13 cellular contexts compared by ENCODE assay signal in the genomic region with DNA sequence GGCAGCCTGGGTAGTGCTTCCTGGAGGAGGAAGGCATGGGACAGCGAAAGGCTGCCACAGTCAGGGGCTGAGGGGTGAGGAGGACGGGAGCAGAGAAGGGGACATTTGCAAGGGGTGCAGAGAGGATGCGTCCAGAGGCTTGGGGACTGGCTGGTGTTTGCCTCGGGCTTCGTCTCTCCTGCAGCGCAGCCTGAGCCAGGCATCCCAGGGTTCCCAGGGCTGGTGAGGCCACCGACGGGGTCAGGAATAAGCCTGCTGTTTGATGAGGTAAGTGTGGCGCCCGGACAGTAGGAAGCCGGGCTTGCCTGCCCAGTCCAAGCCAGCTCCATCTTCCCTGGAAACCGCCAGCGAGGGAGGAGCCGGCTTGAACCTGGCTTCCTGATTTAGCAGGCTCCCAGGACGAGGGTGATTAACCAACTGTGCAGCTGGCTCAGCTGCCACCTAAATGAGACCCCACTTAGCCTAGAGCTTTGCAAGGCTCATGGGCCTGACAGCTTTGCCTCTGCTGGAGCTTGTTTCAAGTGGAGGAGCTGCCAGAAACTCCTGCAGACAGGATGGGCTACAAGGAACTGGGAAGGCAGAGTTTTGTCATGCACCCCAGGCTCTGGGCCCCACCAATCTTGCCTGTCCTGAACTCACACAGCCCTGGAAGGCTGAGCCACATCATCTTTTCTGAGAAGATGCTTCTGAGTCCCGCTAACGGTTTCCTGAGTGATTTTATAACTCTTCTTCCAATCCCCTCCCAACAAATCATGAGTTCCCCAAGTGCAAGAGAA. TPM values are rescaled to one million over a fixed set of nuclear protein-coding genes. Genes with fewer than 3 reads are reported as not detected.
DNase-seq lines count a peak whose midpoint lies in the region; ATAC-seq and TF ChIP-seq lines count a peak whose summit lies in the region.
"Had no signal": no experiment of that assay in that cellular context is flagged by ENCODE, and none has a peak within 500 bp of the region (broad histone marks: within the 10 kb centered on the region; RNA-seq: fewer than 3 reads in every experiment).

No MANE protein-coding gene starts in this region.

- no peak for DNase-seq in IMR-90
- DNase-seq in RWPE1 (ENCODE audit: low spot score): no peak
- peak; percentile 40 for DNase-seq in kidney tubule cell (ENCODE audit: low spot score)
- no peak for DNase-seq in smooth muscle cell (lab: John Stamatoyannopoulos, UW; ENCODE audit: unreplicated experiment)
- DNase-seq in OCI-M2 (lab: John Stamatoyannopoulos, UW; ENCODE audit: unreplicated experiment): no peak
- DNase-seq in activated CD4-positive, CD25-positive, alpha-beta regulatory T cell treated with anti-CD3 and anti-CD28 coated beads, Interleukin-2, amount 50 U/mL, for 72 hours: no peak
- no peak for DNase-seq in superior temporal gyrus (ENCODE audit: extremely low spot score)
- DNase-seq: activated naive CD4-positive, alpha-beta T cell treated with anti-CD3 and anti-CD28 coated beads, Interleukin-2, amount 10 ng/mL, durations not matched to agents 7 days and 5 days; naive B cell; NCI-H187 treated with DMSO at 0.1 percent for 48 hours; psoas muscle; SHP77 treated with DMSO at 0.1 percent for 48 hours; T-helper 17 cell had no signal

- peak overlapping the region; percentile 26 to 42; a peak in 3 of 4 replicates for H4K8ac ChIP-seq in IMR-90 (ENCODE audit: low read depth in 2 of 2, low read length in 2 of 2)

- no peak overlapping the region for H3K18ac ChIP-seq in IMR-90 (ENCODE audit: low read depth, low read length)

- TF ChIP-seq POLR2A in IMR-90 (IDR thresholded peaks at IDR 0.05; ENCODE audit: low read depth, low read length): no peak

- BruUV-seq in IMR-90 (replicated peaks; lab: Mats Ljungman, UMichigan): no TSS peak

- peak overlapping the region; percentile 59 for H2BK120ac ChIP-seq in IMR-90 (ENCODE audit: low read depth, low read length)

- 0 out of 2 replicates have a peak overlapping the region, but pooled peaks have one; percentile 40 for H3K56ac ChIP-seq in IMR-90 (ENCODE audit: extremely low read depth, insufficient read depth, low read length)

- no peak overlapping the region for H3K9ac ChIP-seq in IMR-90 (ENCODE audit: low read depth, low read length)
- no peak overlapping the region for H3K9ac ChIP-seq in smooth muscle cell (ENCODE audit: low read depth)

- peak overlapping the region; percentile 27 for H2BK5ac ChIP-seq in IMR-90 (ENCODE audit: low read depth, low read length, poor library complexity, severe bottlenecking)

- peak overlapping the region; percentile 61 for H4K91ac ChIP-seq in IMR-90 (ENCODE audit: insufficient read depth, low read depth, low read length)

- H2AK9ac ChIP-seq in IMR-90 (replicated peaks; ENCODE audit: low read depth, low read length, poor library complexity): peak overlapping the region; percentile 25

- H3K14ac ChIP-seq in IMR-90 (replicated peaks; ENCODE audit: low read depth, low read length): no peak overlapping the region

- peak overlapping the region; percentile 62; the same call in 1 of the 2 replicates for H3K4ac ChIP-seq in IMR-90 (ENCODE audit: low read depth, low read length)

- H4K20me1 ChIP-seq in IMR-90 (ENCODE audit: insufficient read depth, low read length) (no peaks in the 10 kb centered on the region), smooth muscle cell (ENCODE audit: low read depth) (no peaks in the 10 kb centered on the region)

- H2BK15ac ChIP-seq in IMR-90 (ENCODE audit: low read depth, low read length): peak overlapping the region; percentile 37; the same call in 1 of the 3 replicates

- H2AFZ ChIP-seq in IMR-90 (replicated peaks; ENCODE audit: low read length, poor library complexity) (no peak overlapping the region), smooth muscle cell (ENCODE audit: low read depth) (no peak overlapping the region)

- POLR2A ChIA-PET in IMR-90 (lab: Charles Lee; ENCODE audit: unreplicated experiment) (no interaction called here), RWPE1 (lab: Yijun Ruan, JAX; ENCODE audit: low non-redundant PET) (no interaction called here)

- dilution Hi-C loops in IMR-90 (cut with HindIII; ENCODE audit: low sequenced_read_pairs, unreplicated experiment): no loop called here

- in situ Hi-C loops in IMR-90 (cut with MboI; ENCODE audit: low sequenced_read_pairs): no loop called here

- TF ChIP-seq CTCF in IMR-90 (conservative IDR thresholded peaks at IDR 0.05; ENCODE audit: low read depth, low read length) (no peak), RWPE1 (conservative IDR thresholded peaks at IDR 0.05; ENCODE audit: low read depth) (no peak), smooth muscle cell (IDR thresholded peaks at IDR 0.05; ENCODE audit: borderline replicate concordance, insufficient read depth, poor library complexity, severe bottlenecking) (no peak)

- peaks cover 31% of the 10 kb centered on the region for H3K9me1 ChIP-seq in IMR-90 (ENCODE audit: insufficient read depth, low read length)

- H4K5ac ChIP-seq in IMR-90 (ENCODE audit: low read depth, low read length): no peak overlapping the region

- H3K4me1 ChIP-seq in IMR-90 (ENCODE audit: control insufficient read depth, insufficient read depth, low read length): peaks cover 34% of the 10 kb centered on the region
- H3K4me1 ChIP-seq in smooth muscle cell (ENCODE audit: low read depth): peaks cover 9% of the 10 kb centered on the region
- H3K4me1 ChIP-seq: psoas muscle had no signal

- H3K36me3 ChIP-seq in IMR-90 (ENCODE audit: control insufficient read depth, insufficient read depth, low read length): no peaks in the 10 kb centered on the region
- no peaks in the 10 kb centered on the region for H3K36me3 ChIP-seq in smooth muscle cell (ENCODE audit: low read depth)

- intact Hi-C loops in IMR-90 (cut with micrococcal nuclease): no loop called here

- no peaks in the 10 kb centered on the region for H3F3A ChIP-seq in smooth muscle cell (ENCODE audit: low read depth)

- no peak for TF ChIP-seq RAD21 in IMR-90 (IDR thresholded peaks at IDR 0.05; ENCODE audit: low read length)

- peak overlapping the region; percentile 61 for H2AK5ac ChIP-seq in IMR-90 (ENCODE audit: low read depth, low read length)

- H3K79me2 ChIP-seq in smooth muscle cell (ENCODE audit: low read depth): no peaks in the 10 kb centered on the region

- CTCF ChIA-PET in IMR-90 (lab: Yijun Ruan, JAX): interaction anchor here (0.6 kb wide), 1 partner anchor 1179 kb away, joined by 4 read pairs; no protein-coding TSS in a partner anchor
- CTCF ChIA-PET in RWPE1 (lab: Yijun Ruan, JAX): interaction anchor here (0.6 to 1.0 kb wide), 2 partner anchors 36 to 406 kb away, joined by 3 read pairs; no protein-coding TSS in a partner anchor

- no peak for ATAC-seq in IMR-90 (ENCODE audit: low read depth)
- ATAC-seq: psoas muscle, T-helper 17 cell had no signal

- H3K23ac ChIP-seq in IMR-90 (ENCODE audit: low read depth, low read length): no peak overlapping the region

- no peaks in the 10 kb centered on the region for H3K79me1 ChIP-seq in IMR-90 (ENCODE audit: low read depth in 1 of 2, low read length in 2 of 2)

- WGBS in IMR-90 (ENCODE audit: extremely low coverage in 2 of 2, insufficient read length in 1 of 2), 2 experiments: 71% methylated on average over 8 of the region's 17 CpGs; no CpG with 5 or more reads in 1 of the 2 experiments
- WGBS in smooth muscle cell (ENCODE audit: low lambda C conversion rate): 81% methylated on average over 17 of the region's 17 CpGs

- peak overlapping the region; percentile 4; the same call in 1 of the 2 replicates for H2BK20ac ChIP-seq in IMR-90 (ENCODE audit: low read depth, low read length)

- H3K27ac ChIP-seq in IMR-90 (ENCODE audit: insufficient read depth, low read length) (no peak overlapping the region), RWPE1 (peak overlapping the region; percentile 100), smooth muscle cell (ENCODE audit: low read depth) (peak overlapping the region; percentile 10)
- H3K27ac ChIP-seq: psoas muscle had no signal

- no peaks in the 10 kb centered on the region for H3K27me3 ChIP-seq in IMR-90 (ENCODE audit: control insufficient read depth, insufficient read depth, low read length)
- peaks cover 4% of the 10 kb centered on the region for H3K27me3 ChIP-seq in smooth muscle cell (ENCODE audit: low read depth)

- no peaks in the 10 kb centered on the region for H3K9me3 ChIP-seq in IMR-90 (ENCODE audit: control insufficient read depth, insufficient read depth, low read length)
- no peaks in the 10 kb centered on the region for H3K9me3 ChIP-seq in smooth muscle cell (replicated peaks; ENCODE audit: low read depth)
- H3K9me3 ChIP-seq: psoas muscle had no signal

- H3K4me3 ChIP-seq in IMR-90 (ENCODE audit: insufficient read depth, low read depth, low read length) (no peak overlapping the region), smooth muscle cell (no peak overlapping the region)
- H3K4me3 ChIP-seq: psoas muscle had no signal

- no peak overlapping the region for H3K4me2 ChIP-seq in IMR-90 (ENCODE audit: low read depth, low read length)
- no peak overlapping the region for H3K4me2 ChIP-seq in smooth muscle cell

TF ChIP-seq in IMR-90, 13 proteins besides CTCF, POLR2A, EP300 and RAD21:
- TF ChIP-seq NFE2L2 (IDR thresholded peaks at IDR 0.05; ENCODE audit: low read depth, low read length): no peak
- no peak for TF ChIP-seq MXI1 (IDR thresholded peaks at IDR 0.05; ENCODE audit: borderline replicate concordance, low read depth, low read length)
- no peak for TF ChIP-seq RFX5 (IDR thresholded peaks at IDR 0.05; ENCODE audit: low read depth, low read length)
- TF ChIP-seq CHD1 (IDR thresholded peaks at IDR 0.05; ENCODE audit: low read depth, low read length): no peak
- no peak for TF ChIP-seq FOS (IDR thresholded peaks at IDR 0.05; ENCODE audit: low read depth, low read length)
- no peak for TF ChIP-seq RCOR1 (IDR thresholded peaks at IDR 0.05; ENCODE audit: insufficient replicate concordance, low read length)

RNA-seq across cellular contexts. Expression of a gene that starts 47.6 kb away (rescaled TPM):
- total RNA-seq in IMR-90 (2012; rRNA removed) (0.54 and 0.56 TPM in 2 replicates), smooth muscle cell (2.6 and 3.9 TPM in 2 replicates)
- polyA plus RNA-seq in IMR-90 (2012; rRNA removed) (1.7 and 2.0 TPM in 2 replicates), smooth muscle cell (2.4 and 3.7 TPM in 2 replicates)
- 0.64 and 1.1 TPM in 2 replicates for polyA plus RNA-seq in IMR-90 (2012; cell fraction: cytosol; rRNA removed)
- 2.9 and 5.2 TPM in 2 replicates for polyA plus RNA-seq in IMR-90 (2012; cell fraction: nucleus; rRNA removed; ENCODE audit: low replicate concordance)
